In the genomic region with DNA sequence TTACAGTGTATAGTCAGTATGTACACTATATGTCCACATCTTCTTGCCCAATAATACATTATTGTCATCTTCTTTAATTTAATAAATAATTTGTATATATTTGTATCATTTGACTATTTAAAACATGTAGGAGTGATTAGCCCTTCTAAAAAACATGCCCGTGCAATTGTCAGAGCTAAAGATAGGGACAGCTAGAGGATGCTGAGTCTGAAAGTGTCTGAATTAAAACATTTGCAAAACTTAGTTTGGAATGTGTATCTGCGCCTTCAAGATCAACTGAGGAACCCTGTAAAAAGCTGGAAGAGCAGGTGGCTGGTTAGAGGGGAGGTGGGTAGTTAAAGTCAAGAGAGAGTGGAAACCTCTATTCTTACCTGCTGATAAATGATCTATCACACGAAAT, we compare ENCODE assay signal across 3 cellular contexts.
TF ChIP-seq lines count a peak whose summit lies in the region.

No MANE protein-coding gene starts in this region.

TF ChIP-seq in WTC11, 78 proteins besides CTCF, POLR2A, EP300 and RAD21 (continued from another document and continues in another):
- TF ChIP-seq, protein P1, sequence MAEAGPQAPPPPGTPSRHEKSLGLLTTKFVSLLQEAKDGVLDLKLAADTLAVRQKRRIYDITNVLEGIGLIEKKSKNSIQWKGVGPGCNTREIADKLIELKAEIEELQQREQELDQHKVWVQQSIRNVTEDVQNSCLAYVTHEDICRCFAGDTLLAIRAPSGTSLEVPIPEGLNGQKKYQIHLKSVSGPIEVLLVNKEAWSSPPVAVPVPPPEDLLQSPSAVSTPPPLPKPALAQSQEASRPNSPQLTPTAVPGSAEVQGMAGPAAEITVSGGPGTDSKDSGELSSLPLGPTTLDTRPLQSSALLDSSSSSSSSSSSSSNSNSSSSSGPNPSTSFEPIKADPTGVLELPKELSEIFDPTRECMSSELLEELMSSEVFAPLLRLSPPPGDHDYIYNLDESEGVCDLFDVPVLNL (CRISPR knock-in tag; IDR thresholded peaks at IDR 0.05; ENCODE audit: borderline replicate concordance, low read depth), result no peak
- TF ChIP-seq SOX15 (CRISPR knock-in tag; IDR thresholded peaks at IDR 0.05) (no peak), MXD4 (CRISPR knock-in tag; IDR thresholded peaks at IDR 0.05; ENCODE audit: borderline replicate concordance) (no peak), TP53 (CRISPR knock-in tag; IDR thresholded peaks at IDR 0.05) (no peak), ZNF219 (CRISPR knock-in tag; IDR thresholded peaks at IDR 0.05; ENCODE audit: borderline replicate concordance) (no peak), TCF7 (CRISPR knock-in tag; IDR thresholded peaks at IDR 0.05; ENCODE audit: low read depth) (no peak)
- TF ChIP-seq, protein P2, sequence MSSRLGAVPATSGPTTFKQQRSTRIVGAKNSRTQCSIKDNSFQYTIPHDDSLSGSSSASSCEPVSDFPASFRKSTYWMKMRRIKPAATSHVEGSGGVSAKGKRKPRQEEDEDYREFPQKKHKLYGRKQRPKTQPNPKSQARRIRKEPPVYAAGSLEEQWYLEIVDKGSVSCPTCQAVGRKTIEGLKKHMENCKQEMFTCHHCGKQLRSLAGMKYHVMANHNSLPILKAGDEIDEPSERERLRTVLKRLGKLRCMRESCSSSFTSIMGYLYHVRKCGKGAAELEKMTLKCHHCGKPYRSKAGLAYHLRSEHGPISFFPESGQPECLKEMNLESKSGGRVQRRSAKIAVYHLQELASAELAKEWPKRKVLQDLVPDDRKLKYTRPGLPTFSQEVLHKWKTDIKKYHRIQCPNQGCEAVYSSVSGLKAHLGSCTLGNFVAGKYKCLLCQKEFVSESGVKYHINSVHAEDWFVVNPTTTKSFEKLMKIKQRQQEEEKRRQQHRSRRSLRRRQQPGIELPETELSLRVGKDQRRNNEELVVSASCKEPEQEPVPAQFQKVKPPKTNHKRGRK (CRISPR knock-in tag; IDR thresholded peaks at IDR 0.05; ENCODE audit: borderline replicate concordance), result no peak
- TF ChIP-seq, protein P3, sequence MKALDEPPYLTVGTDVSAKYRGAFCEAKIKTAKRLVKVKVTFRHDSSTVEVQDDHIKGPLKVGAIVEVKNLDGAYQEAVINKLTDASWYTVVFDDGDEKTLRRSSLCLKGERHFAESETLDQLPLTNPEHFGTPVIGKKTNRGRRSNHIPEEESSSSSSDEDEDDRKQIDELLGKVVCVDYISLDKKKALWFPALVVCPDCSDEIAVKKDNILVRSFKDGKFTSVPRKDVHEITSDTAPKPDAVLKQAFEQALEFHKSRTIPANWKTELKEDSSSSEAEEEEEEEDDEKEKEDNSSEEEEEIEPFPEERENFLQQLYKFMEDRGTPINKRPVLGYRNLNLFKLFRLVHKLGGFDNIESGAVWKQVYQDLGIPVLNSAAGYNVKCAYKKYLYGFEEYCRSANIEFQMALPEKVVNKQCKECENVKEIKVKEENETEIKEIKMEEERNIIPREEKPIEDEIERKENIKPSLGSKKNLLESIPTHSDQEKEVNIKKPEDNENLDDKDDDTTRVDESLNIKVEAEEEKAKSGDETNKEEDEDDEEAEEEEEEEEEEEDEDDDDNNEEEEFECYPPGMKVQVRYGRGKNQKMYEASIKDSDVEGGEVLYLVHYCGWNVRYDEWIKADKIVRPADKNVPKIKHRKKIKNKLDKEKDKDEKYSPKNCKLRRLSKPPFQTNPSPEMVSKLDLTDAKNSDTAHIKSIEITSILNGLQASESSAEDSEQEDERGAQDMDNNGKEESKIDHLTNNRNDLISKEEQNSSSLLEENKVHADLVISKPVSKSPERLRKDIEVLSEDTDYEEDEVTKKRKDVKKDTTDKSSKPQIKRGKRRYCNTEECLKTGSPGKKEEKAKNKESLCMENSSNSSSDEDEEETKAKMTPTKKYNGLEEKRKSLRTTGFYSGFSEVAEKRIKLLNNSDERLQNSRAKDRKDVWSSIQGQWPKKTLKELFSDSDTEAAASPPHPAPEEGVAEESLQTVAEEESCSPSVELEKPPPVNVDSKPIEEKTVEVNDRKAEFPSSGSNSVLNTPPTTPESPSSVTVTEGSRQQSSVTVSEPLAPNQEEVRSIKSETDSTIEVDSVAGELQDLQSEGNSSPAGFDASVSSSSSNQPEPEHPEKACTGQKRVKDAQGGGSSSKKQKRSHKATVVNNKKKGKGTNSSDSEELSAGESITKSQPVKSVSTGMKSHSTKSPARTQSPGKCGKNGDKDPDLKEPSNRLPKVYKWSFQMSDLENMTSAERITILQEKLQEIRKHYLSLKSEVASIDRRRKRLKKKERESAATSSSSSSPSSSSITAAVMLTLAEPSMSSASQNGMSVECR (CRISPR knock-in tag; IDR thresholded peaks at IDR 0.05; ENCODE audit: borderline replicate concordance), result no peak

TF ChIP-seq in H1, 55 proteins besides CTCF, POLR2A, EP300 and RAD21 (continued from another document):
- TF ChIP-seq YY1 (IDR thresholded peaks at IDR 0.05; ENCODE audit: low read depth, low read length), result no peak
- no peak for TF ChIP-seq CREB1 (IDR thresholded peaks at IDR 0.05)
- no peak for TF ChIP-seq HDAC6 (IDR thresholded peaks at IDR 0.05; ENCODE audit: low read depth, low read length)
- TF ChIP-seq CHD2 (IDR thresholded peaks at IDR 0.05; ENCODE audit: low read length), result no peak
- TF ChIP-seq, protein P4, sequence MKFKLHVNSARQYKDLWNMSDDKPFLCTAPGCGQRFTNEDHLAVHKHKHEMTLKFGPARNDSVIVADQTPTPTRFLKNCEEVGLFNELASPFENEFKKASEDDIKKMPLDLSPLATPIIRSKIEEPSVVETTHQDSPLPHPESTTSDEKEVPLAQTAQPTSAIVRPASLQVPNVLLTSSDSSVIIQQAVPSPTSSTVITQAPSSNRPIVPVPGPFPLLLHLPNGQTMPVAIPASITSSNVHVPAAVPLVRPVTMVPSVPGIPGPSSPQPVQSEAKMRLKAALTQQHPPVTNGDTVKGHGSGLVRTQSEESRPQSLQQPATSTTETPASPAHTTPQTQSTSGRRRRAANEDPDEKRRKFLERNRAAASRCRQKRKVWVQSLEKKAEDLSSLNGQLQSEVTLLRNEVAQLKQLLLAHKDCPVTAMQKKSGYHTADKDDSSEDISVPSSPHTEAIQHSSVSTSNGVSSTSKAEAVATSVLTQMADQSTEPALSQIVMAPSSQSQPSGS (IDR thresholded peaks at IDR 0.05; ENCODE audit: low read length), result no peak
- no peak for TF ChIP-seq RXRA (IDR thresholded peaks at IDR 0.05; ENCODE audit: insufficient read depth, low read depth, low read length)
- TF ChIP-seq SIX5 (IDR thresholded peaks at IDR 0.05; ENCODE audit: low read depth, low read length), result no peak
- TF ChIP-seq, protein P5, sequence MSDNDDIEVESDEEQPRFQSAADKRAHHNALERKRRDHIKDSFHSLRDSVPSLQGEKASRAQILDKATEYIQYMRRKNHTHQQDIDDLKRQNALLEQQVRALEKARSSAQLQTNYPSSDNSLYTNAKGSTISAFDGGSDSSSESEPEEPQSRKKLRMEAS (IDR thresholded peaks at IDR 0.05), result no peak
- no peak for TF ChIP-seq KDM5A (IDR thresholded peaks at IDR 0.05; ENCODE audit: low read length)
- TF ChIP-seq JUND (IDR thresholded peaks at IDR 0.05; ENCODE audit: low read length), result no peak

TF ChIP-seq in neural cell, 6 proteins besides CTCF, POLR2A, EP300 and RAD21 (continued from another document):
- TF ChIP-seq, protein P6, sequence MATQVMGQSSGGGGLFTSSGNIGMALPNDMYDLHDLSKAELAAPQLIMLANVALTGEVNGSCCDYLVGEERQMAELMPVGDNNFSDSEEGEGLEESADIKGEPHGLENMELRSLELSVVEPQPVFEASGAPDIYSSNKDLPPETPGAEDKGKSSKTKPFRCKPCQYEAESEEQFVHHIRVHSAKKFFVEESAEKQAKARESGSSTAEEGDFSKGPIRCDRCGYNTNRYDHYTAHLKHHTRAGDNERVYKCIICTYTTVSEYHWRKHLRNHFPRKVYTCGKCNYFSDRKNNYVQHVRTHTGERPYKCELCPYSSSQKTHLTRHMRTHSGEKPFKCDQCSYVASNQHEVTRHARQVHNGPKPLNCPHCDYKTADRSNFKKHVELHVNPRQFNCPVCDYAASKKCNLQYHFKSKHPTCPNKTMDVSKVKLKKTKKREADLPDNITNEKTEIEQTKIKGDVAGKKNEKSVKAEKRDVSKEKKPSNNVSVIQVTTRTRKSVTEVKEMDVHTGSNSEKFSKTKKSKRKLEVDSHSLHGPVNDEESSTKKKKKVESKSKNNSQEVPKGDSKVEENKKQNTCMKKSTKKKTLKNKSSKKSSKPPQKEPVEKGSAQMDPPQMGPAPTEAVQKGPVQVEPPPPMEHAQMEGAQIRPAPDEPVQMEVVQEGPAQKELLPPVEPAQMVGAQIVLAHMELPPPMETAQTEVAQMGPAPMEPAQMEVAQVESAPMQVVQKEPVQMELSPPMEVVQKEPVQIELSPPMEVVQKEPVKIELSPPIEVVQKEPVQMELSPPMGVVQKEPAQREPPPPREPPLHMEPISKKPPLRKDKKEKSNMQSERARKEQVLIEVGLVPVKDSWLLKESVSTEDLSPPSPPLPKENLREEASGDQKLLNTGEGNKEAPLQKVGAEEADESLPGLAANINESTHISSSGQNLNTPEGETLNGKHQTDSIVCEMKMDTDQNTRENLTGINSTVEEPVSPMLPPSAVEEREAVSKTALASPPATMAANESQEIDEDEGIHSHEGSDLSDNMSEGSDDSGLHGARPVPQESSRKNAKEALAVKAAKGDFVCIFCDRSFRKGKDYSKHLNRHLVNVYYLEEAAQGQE (IDR thresholded peaks at IDR 0.05; ENCODE audit: borderline replicate concordance), result no peak
- TF ChIP-seq MXI1 (conservative IDR thresholded peaks at IDR 0.05; ENCODE audit: poor library complexity, severe bottlenecking), result no peak
